ENCODE assay signal across 8 cellular contexts in genomic region chr20:41047279-41047974, GRCh38. TPM values are rescaled to one million over a fixed set of nuclear protein-coding genes. Genes with fewer than 3 reads are reported as not detected.
DNase-seq lines count a peak whose midpoint lies in the region; ATAC-seq and TF ChIP-seq lines count a peak whose summit lies in the region.

No MANE protein-coding gene starts in this region.

- peaks cover 19 to 57% of the 10 kb centered on the region in 2 experiments; a peak in 3 of 4 replicates for H3K4me1 ChIP-seq in SK-N-SH (ENCODE audit: control insufficient read depth in 1 of 2, insufficient read depth in 2 of 2, low read depth in 1 of 2, low read length in 1 of 2)
- peaks cover 75% of the 10 kb centered on the region for H3K4me1 ChIP-seq in RWPE2 (ENCODE audit: insufficient read depth, poor library complexity, severe bottlenecking)
- peaks cover 62% of the 10 kb centered on the region for H3K4me1 ChIP-seq in hepatocyte (ENCODE audit: insufficient read depth)
- H3K4me1 ChIP-seq in thoracic aorta (ENCODE audit: control insufficient read depth in 1 of 2, low read depth in 2 of 2): peaks cover 56 to 75% of the 10 kb centered on the region in 2 donors

- H3K4me3 ChIP-seq in SK-N-SH (ENCODE audit: low read depth in 2 of 2, low read length in 1 of 2) (peak overlapping the region in 1 of 2 experiments; percentile 26; a peak in 2 of 4 replicates), RWPE2 (ENCODE audit: severe bottlenecking) (peak overlapping the region; percentile 14), hepatocyte (no peak overlapping the region), thoracic aorta (peak overlapping the region; percentile 60)

- CTCF ChIA-PET in SK-N-SH (lab: Yijun Ruan, JAX): interaction anchor here (0.9 to 2.2 kb wide), 4 partner anchors 10 to 56 kb away, joined by 3 to 7 read pairs (median 6); no protein-coding TSS in a partner anchor

- H4K20me1 ChIP-seq in SK-N-SH (ENCODE audit: insufficient read depth) (peaks cover 97% of the 10 kb centered on the region), hepatocyte (ENCODE audit: insufficient read depth, poor library complexity, severe bottlenecking) (peaks cover 100% of the 10 kb centered on the region)

- H3K9ac ChIP-seq in SK-N-SH: no peak overlapping the region

- no peak for TF ChIP-seq EP300 in SK-N-SH (IDR thresholded peaks at IDR 0.05; ENCODE audit: borderline replicate concordance in 1 of 2, low read depth in 1 of 2, low read length in 1 of 2)

- H3K9me3 ChIP-seq in SK-N-SH (no peaks in the 10 kb centered on the region), RWPE2 (ENCODE audit: severe bottlenecking) (no peaks in the 10 kb centered on the region), hepatocyte (ENCODE audit: low read depth) (no peaks in the 10 kb centered on the region), thoracic aorta (no peaks in the 10 kb centered on the region)

- POLR2A ChIA-PET in SK-N-SH (lab: Yijun Ruan, JAX): no interaction called here

- no peak for ATAC-seq in SK-N-SH treated with all-trans-retinoic acid at 6 μM for 48 hours
- peak; percentile 86 for ATAC-seq in RWPE2 (ENCODE audit: low read depth)
- no peak for ATAC-seq in thoracic aorta (ENCODE audit: insufficient number of reproducible peaks, low FRiP score, low read depth)

- H3K9me2 ChIP-seq in SK-N-SH: no peaks in the 10 kb centered on the region
- no peaks in the 10 kb centered on the region for H3K9me2 ChIP-seq in hepatocyte (replicated peaks; ENCODE audit: insufficient read depth)

- H3K79me2 ChIP-seq in SK-N-SH (ENCODE audit: insufficient read depth): peaks cover 99% of the 10 kb centered on the region
- H3K79me2 ChIP-seq in hepatocyte: peaks cover 100% of the 10 kb centered on the region

- H3K4me2 ChIP-seq in SK-N-SH: peak overlapping the region; percentile 45
- peak overlapping the region; percentile 60 for H3K4me2 ChIP-seq in hepatocyte

- peaks cover 11% of the 10 kb centered on the region for H3F3A ChIP-seq in SK-N-SH (replicated peaks; ENCODE audit: insufficient read depth)

- H3K27me3 ChIP-seq in SK-N-SH (ENCODE audit: insufficient read depth) (no peaks in the 10 kb centered on the region), RWPE2 (ENCODE audit: insufficient read depth, poor library complexity, severe bottlenecking) (no peaks in the 10 kb centered on the region), hepatocyte (no peaks in the 10 kb centered on the region), thoracic aorta (replicated peaks; ENCODE audit: insufficient read depth) (no peaks in the 10 kb centered on the region)

- DNase-seq in SK-N-SH: no peak
- DNase-seq in RWPE2 (ENCODE audit: low spot score): no peak
- no peak for DNase-seq in hepatocyte (ENCODE audit: low spot score)
- no peak for DNase-seq in thoracic aorta (ENCODE audit: low spot score)
- DNase-seq in NCI-H345 treated with DMSO at 0.1 percent for 48 hours (lab: John Stamatoyannopoulos, UW; ENCODE audit: unreplicated experiment): no peak
- no peak for DNase-seq in GM13977 (ENCODE audit: low spot score)
- no peak for DNase-seq in AG08396 (ENCODE audit: low spot score)

- no peak for TF ChIP-seq RAD21 in SK-N-SH (IDR thresholded peaks at IDR 0.05; ENCODE audit: low read length)

- H2AFZ ChIP-seq in SK-N-SH (ENCODE audit: low read depth) (no peak overlapping the region), hepatocyte (no peak overlapping the region)

- in situ Hi-C loops in GM13977 (cut with MboI; ENCODE audit: low pct_unique_long_range_greater_than_20kb, low sequenced_read_pairs, unreplicated experiment): no loop called here

- WGBS in SK-N-SH (ENCODE audit: low lambda C conversion rate): 83% methylated on average over 5 of the region's 5 CpGs
- 63% methylated on average over 5 of the region's 5 CpGs for WGBS in hepatocyte (ENCODE audit: low lambda C conversion rate, missing lambda C conversion rate)

- peaks cover 0 to 2% of the 10 kb centered on the region in 2 experiments for H3K36me3 ChIP-seq in SK-N-SH (replicated peaks in 1 of 2; ENCODE audit: control insufficient read depth in 1 of 2, insufficient read depth in 2 of 2, low read length in 1 of 2)
- H3K36me3 ChIP-seq in RWPE2 (ENCODE audit: low read depth): peaks cover 26% of the 10 kb centered on the region
- H3K36me3 ChIP-seq in hepatocyte (replicated peaks; ENCODE audit: insufficient read depth, low read depth): no peaks in the 10 kb centered on the region
- no peaks in the 10 kb centered on the region for H3K36me3 ChIP-seq in thoracic aorta

- peak overlapping the region in 1 of 2 experiments; percentile 25; a peak in 1 of 4 replicates for H3K27ac ChIP-seq in SK-N-SH (ENCODE audit: low read depth in 2 of 2, low read length in 1 of 2)
- peak overlapping the region; percentile 75 for H3K27ac ChIP-seq in RWPE2 (ENCODE audit: poor library complexity, severe bottlenecking)
- peak overlapping the region; percentile 4 for H3K27ac ChIP-seq in hepatocyte
- H3K27ac ChIP-seq in thoracic aorta: peak overlapping the region in 1 of 2 donors; percentile 24

- TF ChIP-seq CTCF in SK-N-SH (IDR thresholded peaks at IDR 0.05) (no peak), RWPE2 (IDR thresholded peaks at IDR 0.05; ENCODE audit: poor library complexity, severe bottlenecking) (peak; percentile 9), hepatocyte (IDR thresholded peaks at IDR 0.05; ENCODE audit: poor library complexity) (no peak), thoracic aorta (IDR thresholded peaks at IDR 0.05) (no peak), GM13977 (IDR thresholded peaks at IDR 0.05; ENCODE audit: extremely low read depth, insufficient read depth, missing control alignments) (no peak)

TF ChIP-seq in SK-N-SH, 30 proteins besides CTCF, POLR2A, EP300 and RAD21 (continues in another document):
- no peak for TF ChIP-seq RCOR1 (IDR thresholded peaks at IDR 0.05; ENCODE audit: low read length)
- no peak for TF ChIP-seq FOXM1 (IDR thresholded peaks at IDR 0.05; ENCODE audit: low read depth)
- no peak for TF ChIP-seq EZH2phosphoT487 (IDR thresholded peaks at IDR 0.05; ENCODE audit: borderline replicate concordance, low read depth)
- TF ChIP-seq MEF2A (IDR thresholded peaks at IDR 0.05; ENCODE audit: borderline replicate concordance, low read depth): no peak
- no peak for TF ChIP-seq PBX3 (IDR thresholded peaks at IDR 0.05)
- TF ChIP-seq MXI1 (IDR thresholded peaks at IDR 0.05; ENCODE audit: low read depth, low read length): no peak
- TF ChIP-seq SMC3 (IDR thresholded peaks at IDR 0.05; ENCODE audit: low read depth, low read length): no peak
- TF ChIP-seq JUND (IDR thresholded peaks at IDR 0.05): no peak
- TF ChIP-seq USF1 (IDR thresholded peaks at IDR 0.05; ENCODE audit: borderline replicate concordance, low read depth): no peak
- TF ChIP-seq CHD2 (IDR thresholded peaks at IDR 0.05; ENCODE audit: low read length, partially characterized antibody): no peak

TF ChIP-seq in SK-N-SH treated with all-trans-retinoic acid at 6 μM for 48 hours, 23 proteins besides CTCF, POLR2A, EP300 and RAD21 (continues in another document):
- TF ChIP-seq ZNF70 (CRISPR knock-in tag; IDR thresholded peaks at IDR 0.05) (no peak), SNAI2 (CRISPR knock-in tag; IDR thresholded peaks at IDR 0.05) (no peak), RARB (CRISPR knock-in tag; IDR thresholded peaks at IDR 0.05) (no peak), PPARA (CRISPR knock-in tag; IDR thresholded peaks at IDR 0.05; ENCODE audit: borderline replicate concordance) (no peak), ZFP3 (CRISPR knock-in tag; IDR thresholded peaks at IDR 0.05) (no peak), ZNF565 (CRISPR knock-in tag; conservative IDR thresholded peaks at IDR 0.05; ENCODE audit: low read depth) (no peak), BACH2 (CRISPR knock-in tag; IDR thresholded peaks at IDR 0.05; ENCODE audit: borderline replicate concordance) (no peak), OSR1 (CRISPR knock-in tag; IDR thresholded peaks at IDR 0.05) (no peak), ZC3H10 (CRISPR knock-in tag; IDR thresholded peaks at IDR 0.05) (no peak), GLIS3 (CRISPR knock-in tag; IDR thresholded peaks at IDR 0.05) (no peak), ZFP30 (CRISPR knock-in tag; IDR thresholded peaks at IDR 0.05) (no peak)
- TF ChIP-seq, protein P1, sequence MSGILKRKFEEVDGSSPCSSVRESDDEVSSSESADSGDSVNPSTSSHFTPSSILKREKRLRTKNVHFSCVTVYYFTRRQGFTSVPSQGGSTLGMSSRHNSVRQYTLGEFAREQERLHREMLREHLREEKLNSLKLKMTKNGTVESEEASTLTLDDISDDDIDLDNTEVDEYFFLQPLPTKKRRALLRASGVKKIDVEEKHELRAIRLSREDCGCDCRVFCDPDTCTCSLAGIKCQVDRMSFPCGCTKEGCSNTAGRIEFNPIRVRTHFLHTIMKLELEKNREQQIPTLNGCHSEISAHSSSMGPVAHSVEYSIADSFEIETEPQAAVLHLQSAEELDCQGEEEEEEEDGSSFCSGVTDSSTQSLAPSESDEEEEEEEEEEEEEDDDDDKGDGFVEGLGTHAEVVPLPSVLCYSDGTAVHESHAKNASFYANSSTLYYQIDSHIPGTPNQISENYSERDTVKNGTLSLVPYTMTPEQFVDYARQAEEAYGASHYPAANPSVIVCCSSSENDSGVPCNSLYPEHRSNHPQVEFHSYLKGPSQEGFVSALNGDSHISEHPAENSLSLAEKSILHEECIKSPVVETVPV (CRISPR knock-in tag; IDR thresholded peaks at IDR 0.05): no peak

RNA-seq across cellular contexts. Expression of gene TOP1, which starts 18.8 kb away (rescaled TPM):
- polyA plus RNA-seq in SK-N-SH (2012; rRNA removed) (8.9 and 11.9 TPM in 2 replicates), hepatocyte (28.3 and 33.3 TPM in 2 replicates)
- 16.8 and 20.3 TPM in 2 replicates for polyA plus RNA-seq in SK-N-SH (2012; cell fraction: cytosol; rRNA removed)
- polyA plus RNA-seq in SK-N-SH (2012; cell fraction: nucleus; rRNA removed): 9.4 and 16.9 TPM in 2 replicates
- total RNA-seq in hepatocyte (38.2 and 39.9 TPM in 2 replicates), thoracic aorta (10 to 100 TPM; 17.3 to 35.4 TPM)
